Comparison of ENCODE assay signal across 24 cellular contexts in genomic region chr3:122880624-122881023, GRCh38.
"Had no signal": no experiment of that assay in that cellular context is flagged by ENCODE, and none has a peak within 500 bp of the region (broad histone marks: within the 10 kb centered on the region; RNA-seq: fewer than 3 reads in every experiment).

No MANE protein-coding gene starts in this region.

- H3K36me3 Mint-ChIP-seq: natural killer cell had no signal

- ATAC-seq: activated CD4-positive, CD25-positive, alpha-beta regulatory T cell treated with anti-CD3 and anti-CD28 coated beads, Interleukin-2, amount 50 U/mL, for 24 hours; activated CD8-positive, alpha-beta T cell treated with anti-CD3 and anti-CD28 coated beads for 36 hours; gastroesophageal sphincter; left lung; natural killer cell; stimulated activated naive CD8-positive, alpha-beta T cell treated with anti-CD3 and anti-CD28 coated beads, Interleukin-15, Interleukin-2, amounts not matched to agents 100 U/mL and 50 U/mL, for 24 hours; T-helper 17 cell had no signal

- H3K27me3 Mint-ChIP-seq: activated CD8-positive, alpha-beta T cell treated with anti-CD3 and anti-CD28 coated beads for 36 hours; T-helper 17 cell had no signal

- H3K9me3 Mint-ChIP-seq: activated CD4-positive, alpha-beta T cell treated with anti-CD3 and anti-CD28 coated beads, Interleukin-2, amount 10 ng/mL, durations not matched to agents 24 days and 14 days; activated CD8-positive, alpha-beta T cell treated with anti-CD3 and anti-CD28 coated beads for 36 hours; activated T-helper 1 cell treated with anti-CD3 and anti-CD28 coated beads, Interleukin-12 subunit alpha, Interleukin-12 subunit beta, Interleukin-2, Interleukin-4 antibody, amounts not matched to agents 30 ng/mL and 10 ng/mL and 1 ng/mL, durations not matched to agents 14 hours and 24 hours and 36 hours; brain; immature natural killer cell; natural killer cell had no signal

- H3K9me3 ChIP-seq: esophagus squamous epithelium, gastroesophageal sphincter, left lung, psoas muscle, right atrium auricular region had no signal

- H3K27ac Mint-ChIP-seq: activated CD4-positive, alpha-beta T cell treated with anti-CD3 and anti-CD28 coated beads, Interleukin-2, amount 10 ng/mL, durations not matched to agents 24 days and 14 days; activated CD8-positive, alpha-beta T cell treated with anti-CD3 and anti-CD28 coated beads for 36 hours; activated T-helper 1 cell treated with anti-CD3 and anti-CD28 coated beads, Interleukin-12 subunit alpha, Interleukin-12 subunit beta, Interleukin-2, Interleukin-4 antibody, amounts not matched to agents 30 ng/mL and 10 ng/mL and 1 ng/mL, durations not matched to agents 14 hours and 24 hours and 36 hours; immature natural killer cell; natural killer cell; T-helper 17 cell had no signal

- H3K4me1 ChIP-seq: esophagus squamous epithelium, gastroesophageal sphincter, left lung, psoas muscle, right atrium auricular region had no signal

- DNase-seq: activated CD8-positive, alpha-beta T cell treated with anti-CD3 and anti-CD28 coated beads for 36 hours; activated gamma-delta T cell; activated naive CD4-positive, alpha-beta T cell treated with anti-CD3 and anti-CD28 coated beads, Interleukin-2, amount 50 U/mL, for 16 hours; anterior cingulate cortex; dermis blood vessel endothelial cell; effector memory CD4-positive, alpha-beta T cell; esophagus squamous epithelium; head of caudate nucleus; immature natural killer cell; left lung; natural killer cell; psoas muscle; stimulated activated CD4-positive, alpha-beta T cell treated with anti-CD3 and anti-CD28 coated beads, Interleukin-12 subunit alpha, Interleukin-12 subunit beta, amount 100 ng/mL, for 4 hours; stimulated activated CD4-positive, alpha-beta T cell treated with anti-CD3 and anti-CD28 coated beads, Interleukin-4, amount 100 ng/mL, for 4 hours; stimulated activated naive CD8-positive, alpha-beta T cell treated with anti-CD3 and anti-CD28 coated beads, Interleukin-15, Interleukin-2, amounts not matched to agents 100 U/mL and 50 U/mL, for 24 hours; SW 1271; T-helper 17 cell had no signal

- H3K4me3 Mint-ChIP-seq: activated CD4-positive, alpha-beta T cell treated with anti-CD3 and anti-CD28 coated beads, Interleukin-2, amount 10 ng/mL, durations not matched to agents 24 days and 14 days; activated CD8-positive, alpha-beta T cell treated with anti-CD3 and anti-CD28 coated beads for 36 hours; activated T-helper 1 cell treated with anti-CD3 and anti-CD28 coated beads, Interleukin-12 subunit alpha, Interleukin-12 subunit beta, Interleukin-2, Interleukin-4 antibody, amounts not matched to agents 30 ng/mL and 10 ng/mL and 1 ng/mL, durations not matched to agents 14 hours and 24 hours and 36 hours; brain; immature natural killer cell; natural killer cell; T-helper 17 cell had no signal

- H3K27me3 ChIP-seq: esophagus squamous epithelium, gastroesophageal sphincter, left lung, right atrium auricular region had no signal

- H3K4me3 ChIP-seq: esophagus squamous epithelium, gastroesophageal sphincter, left lung, lung, psoas muscle, right atrium auricular region had no signal

- H3K27ac ChIP-seq: esophagus squamous epithelium, gastroesophageal sphincter, left lung, psoas muscle, right atrium auricular region had no signal
